Comparison of ENCODE assay signal across 16 cellular contexts in genomic region chr11:134947556-134947955, GRCh38.
DNase-seq lines count a peak whose midpoint lies in the region; ATAC-seq and TF ChIP-seq lines count a peak whose summit lies in the region.
"Had no signal": no experiment of that assay in that cellular context is flagged by ENCODE, and none has a peak within 500 bp of the region (broad histone marks: within the 10 kb centered on the region; RNA-seq: fewer than 3 reads in every experiment).

No MANE protein-coding gene starts in this region.

- no TSS peak for BruUV-seq in Panc1 (replicated peaks; lab: Mats Ljungman, UMichigan)

- H3K4me1 ChIP-seq in Panc1 (ENCODE audit: control insufficient read depth, insufficient read depth, low read length), result peaks cover 30% of the 10 kb centered on the region
- peaks cover 0 to 9% (median 1%) of the 10 kb centered on the region in 4 donors for H3K4me1 ChIP-seq in esophagus muscularis mucosa
- H3K4me1 ChIP-seq: BE2C had no signal

- H3K36me3 ChIP-seq in Panc1 (ENCODE audit: control insufficient read depth, insufficient read depth, low read length) (no peaks in the 10 kb centered on the region), esophagus muscularis mucosa (no peaks in the 10 kb centered on the region)
- H3K36me3 ChIP-seq: BE2C, HAP-1 had no signal

- TF ChIP-seq CTCF in Panc1 (IDR thresholded peaks at IDR 0.05), result no peak
- TF ChIP-seq CTCF in esophagus muscularis mucosa (IDR thresholded peaks at IDR 0.05), result no peak

- H3K27me3 ChIP-seq in Panc1 (ENCODE audit: control insufficient read depth, insufficient read depth, low read length) (no peaks in the 10 kb centered on the region), esophagus muscularis mucosa (peaks cover 0 to 23% (median 0%) of the 10 kb centered on the region in 4 donors)
- H3K27me3 ChIP-seq: BE2C had no signal

- no peak for ATAC-seq in Panc1
- ATAC-seq: K562 had no signal

- H3K9me3 ChIP-seq in Panc1 (ENCODE audit: control insufficient read depth, insufficient read depth, low read depth, low read length) (no peaks in the 10 kb centered on the region), esophagus muscularis mucosa (no peaks in the 10 kb centered on the region)
- H3K9me3 ChIP-seq: BE2C, HAP-1 had no signal

- intact Hi-C loops in Panc1 (cut with micrococcal nuclease; ENCODE audit: unreplicated experiment), result no loop called here
- intact Hi-C loops in esophagus muscularis mucosa (cut with DNase I), result no loop called here
- intact Hi-C loops in posterior vena cava (cut with DNase I), result no loop called here

- in situ Hi-C loops in Panc1 (cut with HindIII; ENCODE audit: low pct_unique_long_range_greater_than_20kb, low sequenced_read_pairs), result no loop called here

- H3K27ac ChIP-seq in Panc1 (ENCODE audit: low read length), result peak overlapping the region; percentile 21
- H3K27ac ChIP-seq in esophagus muscularis mucosa (replicated peaks in 1 of 4), result no peak overlapping the region
- H3K27ac ChIP-seq: HL-60 had no signal

- CTCF ChIA-PET in Panc1 (lab: Charles Lee), result interaction anchor here (0.9 kb wide), 1 partner anchor 588 kb away, joined by 3 read pairs; no protein-coding TSS in a partner anchor

- POLR2A ChIA-PET in Panc1 (lab: Charles Lee), result no interaction called here

- no peak overlapping the region for H3K4me3 ChIP-seq in Panc1 (ENCODE audit: low read depth in 2 of 2, low read length in 2 of 2)
- H3K4me3 ChIP-seq in esophagus muscularis mucosa, result no peak overlapping the region
- H3K4me3 ChIP-seq: HAP-1, K562 had no signal

- TF ChIP-seq EP300 in esophagus muscularis mucosa (IDR thresholded peaks at IDR 0.05), result no peak

- TF ChIP-seq POLR2A in esophagus muscularis mucosa (IDR thresholded peaks at IDR 0.05; ENCODE audit: low read depth), result no peak

- no peak for DNase-seq in Panc1 (ENCODE audit: low read depth, low spot score)
- DNase-seq in esophagus muscularis mucosa (ENCODE audit: extremely low spot score), result peak; percentile 79
- peak; percentile 3 for DNase-seq in retina
- DNase-seq in posterior vena cava (ENCODE audit: low spot score), result no peak
- no peak for DNase-seq in DMS53 (lab: John Stamatoyannopoulos, UW)
- no peak for DNase-seq in LoVo (ENCODE audit: low spot score)
- DNase-seq: ACHN; BE2C; C1 segment of cervical spinal cord; CD4-positive, CD25-positive, alpha-beta regulatory T cell; CD8-positive, alpha-beta memory T cell; COR-L47; DMS 273 treated with DMSO at 0.1 percent for 48 hours had no signal

- WGBS in esophagus muscularis mucosa, result 80% methylated on average over 10 of the region's 10 CpGs

Comparison
In these comparisons a context has a peak if more than half of its experiments do, and no peak if none do; other contexts are left out.
1. DNase-seq: peak in esophagus muscularis mucosa (single experiment) and retina (single experiment); none in Panc1 (single experiment), posterior vena cava (single experiment), DMS53 (single experiment) and LoVo (single experiment).